8 cellular contexts compared by ENCODE assay signal in the genomic region with DNA sequence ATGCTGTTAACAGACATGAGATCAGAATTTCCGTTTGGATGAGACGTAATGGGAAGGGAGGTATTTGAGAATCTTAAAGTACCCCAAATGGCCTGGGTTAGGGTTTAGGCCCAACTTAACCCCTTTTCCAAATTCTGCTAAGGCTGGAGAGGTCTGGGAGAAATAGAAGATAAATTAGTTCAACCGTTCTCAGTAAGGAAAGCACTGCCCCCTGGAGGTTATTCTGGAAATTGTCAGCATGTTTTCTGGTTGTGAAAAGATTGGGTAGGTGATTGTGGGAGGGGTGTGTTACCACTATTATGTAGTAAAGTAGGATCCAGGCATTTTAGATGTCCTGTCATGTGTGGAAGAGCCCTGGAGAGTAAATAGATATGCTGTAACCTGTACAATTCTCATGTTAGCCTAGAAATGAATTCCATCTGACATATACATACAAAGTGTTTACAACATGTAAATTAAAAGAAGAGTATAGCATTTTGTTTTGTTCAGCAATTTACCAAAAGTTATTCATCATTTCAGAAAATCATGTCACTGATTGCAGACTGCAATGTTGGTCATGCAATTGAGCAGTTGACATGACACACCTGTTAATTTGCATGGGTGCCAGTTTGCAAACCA. TPM values are rescaled to one million over a fixed set of nuclear protein-coding genes. Genes with fewer than 3 reads are reported as not detected.
DNase-seq lines count a peak whose midpoint lies in the region; ATAC-seq and TF ChIP-seq lines count a peak whose summit lies in the region.

No MANE protein-coding gene starts in this region.

- no peak for TF ChIP-seq POLR2A in ovary (IDR thresholded peaks at IDR 0.05)

- peak; percentile 7 for DNase-seq in AG09309 (ENCODE audit: low read depth)
- DNase-seq in NCI-H69 (lab: John Stamatoyannopoulos, UW): peak; percentile 9
- peak; percentile 19 to 25 for DNase-seq in activated CD8-positive, alpha-beta memory T cell treated with anti-CD3 and anti-CD28 coated beads for 4 hours (ENCODE audit: low read depth in 2 of 2)
- DNase-seq in fibroblast of peridontal ligament (ENCODE audit: extremely low read depth): peak; percentile 57
- peak in 4 of 5 donors; percentile 12 to 47 (median 17) for DNase-seq in ovary

- no peaks in the 10 kb centered on the region for H3K9me3 ChIP-seq in ovary

- TF ChIP-seq CTCF in AG09309 (IDR thresholded peaks at IDR 0.05; ENCODE audit: control insufficient read depth, insufficient read depth, low read depth, low read length, missing control alignments) (peak; percentile 49), GM12874 (IDR thresholded peaks at IDR 0.05; ENCODE audit: insufficient read depth, low read depth, low read length) (peak; percentile 61), ovary (IDR thresholded peaks at IDR 0.05) (peak in 2 of 3 donors; percentile 41 to 48)

- H3K27ac ChIP-seq in ovary: no peak overlapping the region

- no peaks in the 10 kb centered on the region for H3K27me3 ChIP-seq in ovary

- H3K4me1 ChIP-seq in ovary (ENCODE audit: insufficient read depth): no peaks in the 10 kb centered on the region

- no peaks in the 10 kb centered on the region for H3K36me3 ChIP-seq in ovary

- ATAC-seq in HG03159 (IDR thresholded peaks at IDR 0.05; ENCODE audit: unreplicated experiment) (peak; percentile 73), esophagus mucosa (no peak)

- no peak for TF ChIP-seq EP300 in ovary (IDR thresholded peaks at IDR 0.05)

- H3K4me3 ChIP-seq in AG09309 (ENCODE audit: control insufficient read depth, low read depth, low read length) (no peak overlapping the region), ovary (no peak overlapping the region)

- WGBS in ovary, 3 donors: 15 to 22% (median 20%) methylated on average over 3 of the region's 3 CpGs

- intact Hi-C loops in ovary (cut with DNase I): loop anchor here in 2 of 4 donors (10.0 kb wide), 2 partner anchors 291 to 301 kb away; no protein-coding TSS in a partner anchor

RNA-seq across cellular contexts. Expression of gene GRXCR1, which starts 26.8 kb away (rescaled TPM):
- not detected for total RNA-seq in ovary
- not detected for polyA plus RNA-seq in ovary
- total RNA-seq in esophagus mucosa: not detected

Comparison
In these comparisons a context has a peak if more than half of its experiments do, and no peak if none do; other contexts are left out.
1. DNase-seq: peak in every context shown above with its lines; median percentile 57 in fibroblast of peridontal ligament; 22 in activated CD8-positive, alpha-beta memory T cell treated with anti-CD3 and anti-CD28 coated beads for 4 hours; 17 in ovary; 9 in NCI-H69; 7 in AG09309.